Comparison of ENCODE assay signal across 12 cellular contexts in genomic region chr20:50335866-50336265, GRCh38.
DNase-seq lines count a peak whose midpoint lies in the region; ATAC-seq and TF ChIP-seq lines count a peak whose summit lies in the region.
"Had no signal": no experiment of that assay in that cellular context is flagged by ENCODE, and none has a peak within 500 bp of the region (broad histone marks: within the 10 kb centered on the region; RNA-seq: fewer than 3 reads in every experiment).

No MANE protein-coding gene starts in this region.

- H3K4me3 Mint-ChIP-seq in HFFc6: peak overlapping the region; percentile 57
- H3K4me3 Mint-ChIP-seq: B cell; CD8-positive, alpha-beta T cell had no signal

- H3K36me3 Mint-ChIP-seq in HFFc6 (ENCODE audit: low read depth): no peaks in the 10 kb centered on the region
- H3K36me3 Mint-ChIP-seq: CD8-positive, alpha-beta T cell had no signal

- H3K9me3 Mint-ChIP-seq in HFFc6: no peaks in the 10 kb centered on the region
- H3K9me3 Mint-ChIP-seq: CD8-positive, alpha-beta T cell had no signal

- DNase-seq in AG08395 (ENCODE audit: low spot score): peak; percentile 11
- DNase-seq in HFFc6: no peak
- DNase-seq in fibroblast of gingiva (ENCODE audit: low read depth): peak; percentile 79
- DNase-seq in superior temporal gyrus (ENCODE audit: extremely low spot score): peak; percentile 33
- DNase-seq in T1000 (lab: John Stamatoyannopoulos, UW): no peak
- no peak for DNase-seq in NOMO-1 treated with dmso at 0.1 percent for 144 hours (lab: John Stamatoyannopoulos, UW; ENCODE audit: unreplicated experiment)
- DNase-seq: CD8-positive, alpha-beta T cell; EL; NCI-H748 treated with DMSO at 0.1 percent for 48 hours had no signal

- no peak for ATAC-seq in GM21576 (IDR thresholded peaks at IDR 0.05; ENCODE audit: unreplicated experiment)
- ATAC-seq: Right ventricle myocardium inferior had no signal

- TF ChIP-seq CTCF in HFFc6 (IDR thresholded peaks at IDR 0.05): no peak

- peaks cover 68% of the 10 kb centered on the region for H3K4me1 Mint-ChIP-seq in HFFc6 (ENCODE audit: low read depth)

- peak overlapping the region; percentile 32; the same call in 1 of the 2 replicates for H3K27ac Mint-ChIP-seq in HFFc6
- H3K27ac Mint-ChIP-seq: B cell; CD8-positive, alpha-beta T cell had no signal

- peaks cover 4% of the 10 kb centered on the region for H3K27me3 Mint-ChIP-seq in HFFc6 (ENCODE audit: insufficient read depth)

Comparison
In these comparisons a context has a peak if more than half of its experiments do, and no peak if none do; other contexts are left out.
1. DNase-seq: peak in AG08395 (single experiment), fibroblast of gingiva (single experiment) and superior temporal gyrus (single experiment); none in HFFc6 (single experiment), T1000 (single experiment) and NOMO-1 treated with dmso at 0.1 percent for 144 hours (single experiment).